In the genomic region with DNA sequence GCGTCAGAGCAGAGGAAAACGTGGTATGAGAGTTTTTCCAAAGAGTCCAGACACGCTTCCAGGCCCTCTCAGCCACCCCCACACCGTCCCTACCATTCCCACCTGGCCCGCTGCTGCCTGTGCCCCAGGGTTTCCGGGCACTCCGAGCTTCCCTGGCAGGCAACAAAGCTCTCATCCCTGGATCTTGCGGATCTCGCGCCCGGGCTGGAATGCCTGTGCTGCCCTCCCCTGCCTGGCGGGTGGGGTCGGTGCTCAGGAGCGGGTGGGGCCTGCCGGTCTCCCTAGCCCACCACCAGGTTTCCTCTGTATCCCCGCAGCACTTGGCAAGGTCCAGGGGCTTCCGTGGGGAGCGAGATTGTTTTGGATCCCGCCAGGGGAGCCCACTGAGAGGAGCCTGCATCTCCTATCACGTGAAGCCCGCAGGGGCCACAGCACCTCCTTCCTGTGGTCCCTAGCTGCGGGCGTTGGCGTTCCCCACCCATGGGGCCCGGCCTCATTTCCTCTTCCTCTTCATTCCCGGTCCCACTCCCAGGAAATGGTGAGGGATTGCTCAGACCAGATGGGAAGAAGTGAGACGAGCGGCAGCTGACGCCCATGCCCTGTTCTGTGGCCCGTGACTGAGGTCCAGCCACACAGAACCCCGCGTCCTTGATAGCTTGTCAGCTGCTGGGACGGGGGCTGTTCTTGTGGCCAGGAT, we compare ENCODE assay signal across 12 cellular contexts. TPM values are rescaled to one million over a fixed set of nuclear protein-coding genes. Genes with fewer than 3 reads are reported as not detected.
"Had no signal": no experiment of that assay in that cellular context is flagged by ENCODE, and none has a peak within 500 bp of the region (broad histone marks: within the 10 kb centered on the region; RNA-seq: fewer than 3 reads in every experiment).

No MANE protein-coding gene starts in this region.

- H3K4me1 ChIP-seq: neural progenitor cell had no signal

- DNase-seq: activated CD4-positive, alpha-beta T cell treated with anti-CD3 and anti-CD28 coated beads, Interleukin-2, amount 50 U/mL, for 1 hour; activated CD4-positive, CD25-positive, alpha-beta regulatory T cell; cerebellar nuclear complex; T-helper 1 cell; transverse colon had no signal

- H3K27ac ChIP-seq: neural progenitor cell, transverse colon had no signal

- H3K27me3 ChIP-seq: body of pancreas, neural progenitor cell, transverse colon had no signal

- H3K9me3 ChIP-seq: body of pancreas, transverse colon had no signal

- H3K36me3 Mint-ChIP-seq: activated naive CD4-positive, alpha-beta T cell treated with anti-CD3 and anti-CD28 coated beads, Interleukin-2, amount 50 U/mL, for 24 hours; neural progenitor cell; stimulated activated memory B cell treated with anti-CD40 and anti-IgM and Interleukin-4, amounts not matched to agents 10 μg/mL and 1 μg/mL and 100 μg/mL, for 72 hours had no signal

- H3K27ac Mint-ChIP-seq: activated naive CD4-positive, alpha-beta T cell treated with anti-CD3 and anti-CD28 coated beads, Interleukin-2, amount 50 U/mL, for 24 hours; activated T-helper 2 cell treated with anti-CD3 and anti-CD28 coated beads, Interferon-gamma antibody, Interleukin-2, Interleukin-4, amounts not matched to agents 10 μg/mL and 5 μg/mL and 100 μg/mL, durations not matched to agents 14 hours and 24 hours and 36 hours; neural progenitor cell had no signal

- H3K27me3 Mint-ChIP-seq: activated naive CD4-positive, alpha-beta T cell treated with anti-CD3 and anti-CD28 coated beads, Interleukin-2, amount 50 U/mL, for 24 hours; stimulated activated memory B cell treated with anti-CD40 and anti-IgM and Interleukin-4, amounts not matched to agents 10 μg/mL and 1 μg/mL and 100 μg/mL, for 72 hours had no signal

- H3K4me2 ChIP-seq: neural progenitor cell, smooth muscle cell had no signal

- H3K4me3 Mint-ChIP-seq: activated naive CD4-positive, alpha-beta T cell treated with anti-CD3 and anti-CD28 coated beads, Interleukin-2, amount 50 U/mL, for 24 hours; neural progenitor cell had no signal

- H3K36me3 ChIP-seq: neural progenitor cell, transverse colon had no signal

- H2AFZ ChIP-seq: neural progenitor cell had no signal

- H3K9ac ChIP-seq: neural progenitor cell had no signal

- ATAC-seq: body of pancreas had no signal

- H3K4me3 ChIP-seq: body of pancreas, neural progenitor cell, smooth muscle cell, transverse colon had no signal

RNA-seq across cellular contexts. Expression of gene NTN3, which starts 14.9 kb away (rescaled TPM):
- total RNA-seq: activated T-helper 2 cell treated with anti-CD3 and anti-CD28 coated beads, Interferon-gamma antibody, Interleukin-2, Interleukin-4, amounts not matched to agents 10 μg/mL and 5 μg/mL and 100 μg/mL, durations not matched to agents 14 hours and 24 hours and 36 hours; body of pancreas; subcutaneous adipose tissue; transverse colon had no signal

RNA-seq across cellular contexts. Expression of gene TEDC2, which starts 26.1 kb away (rescaled TPM):
- total RNA-seq: body of pancreas had no signal
